ENCODE assay signal across 31 cellular contexts in the genomic region with DNA sequence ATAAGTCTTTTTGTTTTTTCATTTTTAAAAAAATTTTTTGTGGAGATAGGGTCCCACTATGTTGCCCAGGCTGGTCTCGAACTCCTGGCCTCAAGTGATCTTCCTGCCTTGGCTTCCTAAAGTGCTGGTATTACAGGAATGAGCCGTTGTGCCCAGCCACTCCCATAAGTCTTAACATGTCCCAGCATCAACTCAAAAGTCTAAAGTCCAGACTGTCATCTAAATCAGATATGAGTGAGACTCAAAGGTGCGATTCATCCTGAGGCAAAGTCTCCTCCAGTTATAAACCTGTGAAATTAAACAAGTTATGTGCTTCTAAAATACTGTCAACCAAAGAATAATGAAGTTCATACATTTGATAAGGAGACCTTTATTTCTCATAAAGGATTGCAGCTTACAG. TPM values are rescaled to one million over a fixed set of nuclear protein-coding genes. Genes with fewer than 3 reads are reported as not detected.
"Had no signal": no experiment of that assay in that cellular context is flagged by ENCODE, and none has a peak within 500 bp of the region (broad histone marks: within the 10 kb centered on the region; RNA-seq: fewer than 3 reads in every experiment).

No MANE protein-coding gene starts in this region.

- H3K9me3 ChIP-seq: esophagus muscularis mucosa, gastrocnemius medialis, heart left ventricle had no signal

- DNase-seq: activated B cell treated with CpG ODN at 0.5 μM for 24 hours; activated CD4-positive, alpha-beta memory T cell treated with anti-CD3 and anti-CD28 coated beads, Interleukin-2, amount 10 ng/mL, durations not matched to agents 7 days and 5 days; activated CD4-positive, alpha-beta T cell treated with anti-CD3 and anti-CD28 coated beads, Interleukin-2, amount 10 ng/mL, durations not matched to agents 24 days and 14 days; activated CD4-positive, alpha-beta T cell treated with anti-CD3 and anti-CD28 coated beads, Interleukin-2, amount 50 U/mL, for 4 hours; activated CD8-positive, alpha-beta memory T cell treated with anti-CD3 and anti-CD28 coated beads, Interleukin-2, amount 50 U/mL, for 48 hours; activated gamma-delta T cell; activated naive CD4-positive, alpha-beta T cell; activated naive CD4-positive, alpha-beta T cell treated with anti-CD3 and anti-CD28 coated beads, Interleukin-2, amount 50 U/mL, for 16 hours; activated T-cell treated with anti-CD3 and anti-CD28 coated beads for 4 hours; activated T-cell treated with anti-CD3 and anti-CD28 coated beads, Interleukin-2, amount 50 U/mL, for 24 hours; activated T-cell treated with anti-CD3 and anti-CD28 coated beads, Interleukin-2, amount 50 U/mL, for 72 hours; amniotic stem cell; anterior cingulate cortex; brain microvascular endothelial cell; dorsolateral prefrontal cortex; effector memory CD4-positive, alpha-beta T cell; foreskin keratinocyte; gastrocnemius medialis; glutamatergic neuron; heart left ventricle; T1000; WERI-Rb-1 had no signal

- H3K36me3 ChIP-seq: brain microvascular endothelial cell, esophagus muscularis mucosa, gastrocnemius medialis, heart left ventricle, WERI-Rb-1 had no signal

- H3K27ac ChIP-seq: brain microvascular endothelial cell, coronary artery, dorsolateral prefrontal cortex, esophagus muscularis mucosa, foreskin keratinocyte, gastrocnemius medialis, heart left ventricle, WERI-Rb-1 had no signal

- H3K27me3 ChIP-seq: brain microvascular endothelial cell, dorsolateral prefrontal cortex, esophagus muscularis mucosa, gastrocnemius medialis, heart left ventricle had no signal

- ATAC-seq: activated CD4-positive, CD25-positive, alpha-beta regulatory T cell treated with anti-CD3 and anti-CD28 coated beads, Interleukin-2, amount 50 U/mL, for 24 hours; activated T-cell treated with anti-CD3 and anti-CD28 coated beads, Interleukin-2, amount 50 U/mL, for 72 hours; foreskin keratinocyte; gastrocnemius medialis; heart left ventricle had no signal

- H3K4me3 ChIP-seq: coronary artery, dorsolateral prefrontal cortex, esophagus muscularis mucosa, gastrocnemius medialis, heart left ventricle had no signal

- H3K4me1 ChIP-seq: esophagus muscularis mucosa, foreskin keratinocyte, gastrocnemius medialis, heart left ventricle had no signal

RNA-seq across cellular contexts. Expression of a gene that starts 19.0 kb away (rescaled TPM):
- total RNA-seq: activated B cell treated with CpG ODN at 0.5 μM for 24 hours; activated CD4-positive, alpha-beta memory T cell treated with anti-CD3 and anti-CD28 coated beads, Interleukin-2, amount 10 ng/mL, durations not matched to agents 7 days and 5 days; activated CD4-positive, alpha-beta T cell treated with anti-CD3 and anti-CD28 coated beads, Interleukin-2, amount 10 ng/mL, durations not matched to agents 24 days and 14 days; activated T-cell treated with anti-CD3 and anti-CD28 coated beads, Interleukin-2, amount 50 U/mL, for 72 hours; astrocyte; bronchial epithelial cell; cardiac septum; cerebellum; esophagus muscularis mucosa; foreskin keratinocyte; T-helper 1 cell treated with Interleukin-12 subunit alpha and Interleukin-12 subunit beta and Interleukin-4 antibody, amounts not matched to agents 30 ng/mL and 1 ng/mL, for 36 hours; T-helper 2 cell treated with Interferon-gamma antibody and Interleukin-4, amounts not matched to agents 100 ng/mL and 5 ng/mL, for 36 hours had no signal
- polyA plus RNA-seq: foreskin keratinocyte, heart left ventricle had no signal
